In the genomic region with DNA sequence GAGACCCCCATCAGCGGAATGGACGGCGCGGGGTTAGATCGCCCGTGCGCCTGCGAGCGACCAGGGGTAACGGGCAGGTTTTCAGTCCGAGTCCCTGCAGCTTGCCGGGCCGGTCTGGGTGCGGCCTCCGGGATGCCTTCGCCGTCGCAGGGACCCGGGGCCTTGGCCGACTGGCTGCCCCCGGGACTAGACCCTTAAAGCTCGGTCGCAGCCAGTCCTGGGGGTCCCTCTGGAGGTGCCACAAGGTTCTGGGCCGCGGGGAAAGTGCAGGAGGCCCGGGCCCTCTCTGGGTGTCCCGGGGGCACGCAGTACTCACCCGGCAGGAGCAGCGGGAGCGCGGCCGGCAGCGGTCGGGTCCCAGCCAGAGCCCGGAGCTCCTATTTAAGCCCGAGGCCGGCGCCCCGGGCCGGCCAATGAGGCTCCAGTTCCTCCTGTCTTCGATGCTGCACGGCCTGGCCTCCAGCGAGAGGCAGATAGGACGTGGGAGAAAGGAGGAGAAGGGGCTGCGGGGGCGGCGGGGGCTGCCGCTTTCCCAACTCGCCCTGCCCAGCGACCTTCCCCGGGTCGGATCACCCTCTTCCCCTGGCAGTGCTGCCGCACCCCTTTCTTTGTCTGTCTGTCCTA, we compare ENCODE assay signal across 8 cellular contexts. TPM values are rescaled to one million over a fixed set of nuclear protein-coding genes. Genes with fewer than 3 reads are reported as not detected.
DNase-seq lines count a peak whose midpoint lies in the region; ATAC-seq, FAIRE-seq and TF ChIP-seq lines count a peak whose summit lies in the region.

A gene (minus strand): TSS at position 356 of the 624 bp plus-strand sequence.

- WGBS in H1 (ENCODE audit: extremely low coverage in 1 of 2, insufficient coverage in 1 of 2, insufficient read length in 1 of 2, insufficient replicate concordance in 2 of 2, low coverage in 1 of 2, low lambda C conversion rate in 2 of 2, missing lambda C conversion rate in 1 of 2), 2 experiments = 8% methylated on average over 39 of the region's 54 CpGs; no CpG with 5 or more reads in 1 of the 2 experiments
- 2 to 12% methylated on average over 21 to 28 of the region's 54 CpGs for WGBS in upper lobe of left lung, 2 donors

- no peak within 1 kb of the TSS for H2BK12ac ChIP-seq in H1 (ENCODE audit: low read depth, low read length)

- TF ChIP-seq RAD21 in H1 (IDR thresholded peaks at IDR 0.05 in 1 of 2, conservative IDR thresholded peaks at IDR 0.05 in 1 of 2; ENCODE audit: low read depth in 2 of 2, low read length in 2 of 2) = no peak

- H3K18ac ChIP-seq in H1 (ENCODE audit: extremely low read depth, low read length) = peak within 1 kb of the TSS; percentile 62

- H3K23ac ChIP-seq in H1 (ENCODE audit: insufficient read length) = no peak within 1 kb of the TSS

- H3K23me2 ChIP-seq in H1 (ENCODE audit: low read depth, low read length) = peaks cover 10% of the 10 kb centered on the region; the same call in 1 of the 2 replicates

- no peak for TF ChIP-seq POLR2A in H1 (IDR thresholded peaks at IDR 0.05; ENCODE audit: control extremely low read depth in 1 of 2, low read depth in 2 of 2, low read length in 2 of 2)
- TF ChIP-seq POLR2A in upper lobe of left lung (IDR thresholded peaks at IDR 0.05) = peak in 2 of 4 donors; percentile 12 to 17
- no peak for TF ChIP-seq POLR2A in erythroblast (IDR thresholded peaks at IDR 0.05; ENCODE audit: low read length)

- no peak within 1 kb of the TSS for H3K27ac ChIP-seq in H1 (ENCODE audit: low read depth, low read length)
- peak within 1 kb of the TSS; percentile 43 to 69 (median 61) for H3K27ac ChIP-seq in upper lobe of left lung

- no peaks in the 10 kb centered on the region for H3K79me1 ChIP-seq in H1 (ENCODE audit: low read depth, low read length)

- no peak within 1 kb of the TSS for H3K27ac Mint-ChIP-seq in mesothelial cell of epicardium

- TF ChIP-seq CTCF in H1 (IDR thresholded peaks at IDR 0.05; ENCODE audit: control extremely low read depth in 1 of 3, insufficient read depth in 1 of 3, low read depth in 1 of 3, low read length in 3 of 3) (no peak), mesothelial cell of epicardium (IDR thresholded peaks at IDR 0.05; ENCODE audit: unreplicated experiment) (no peak), upper lobe of left lung (IDR thresholded peaks at IDR 0.05) (no peak)

- H3K4me1 Mint-ChIP-seq in mesothelial cell of epicardium = peaks cover 9% of the 10 kb centered on the region

- H3K9me3 ChIP-seq in H1 (ENCODE audit: insufficient read depth in 2 of 2, low read depth in 1 of 2, low read length in 1 of 2) = peaks cover 0 to 7% of the 10 kb centered on the region in 2 experiments; a peak in 1 of 4 replicates
- no peaks in the 10 kb centered on the region for H3K9me3 ChIP-seq in upper lobe of left lung

- FAIRE-seq in H1 (lab: Jason Lieb, UNC) = no peak

- H3K27me3 ChIP-seq in H1 (replicated peaks in 1 of 4; ENCODE audit: control insufficient read depth in 3 of 4, extremely low read depth in 1 of 4, insufficient read depth in 3 of 4, low read length in 3 of 4) (peaks cover 47 to 64% (median 63%) of the 10 kb centered on the region in 4 experiments), upper lobe of left lung (peaks cover 0 to 30% (median 17%) of the 10 kb centered on the region in 4 donors)

- peaks cover 7 to 24% of the 10 kb centered on the region in 2 experiments for H4K20me1 ChIP-seq in H1 (replicated peaks in 1 of 2; ENCODE audit: control insufficient read depth in 1 of 2, insufficient read depth in 2 of 2, low read length in 2 of 2)

- H3K36me3 Mint-ChIP-seq in mesothelial cell of epicardium = peaks cover 1% of the 10 kb centered on the region

- CTCF ChIA-PET in H1 (lab: Charles Lee; ENCODE audit: partially characterized antibody) = interaction anchor here (1.1 to 2.0 kb wide), 5 partner anchors 11 to 180 kb away, joined by 3 to 6 read pairs (median 4); no protein-coding TSS in a partner anchor

- no peak within 1 kb of the TSS for H2BK5ac ChIP-seq in H1 (ENCODE audit: low read depth, low read length)

- H3K14ac ChIP-seq in H1 (ENCODE audit: insufficient read length) = no peak within 1 kb of the TSS

- H4K5ac ChIP-seq in H1 (ENCODE audit: insufficient read length, low read depth, low read length) = no peak within 1 kb of the TSS

- peak within 1 kb of the TSS; percentile 29; the same call in 1 of the 2 replicates for H2AFZ ChIP-seq in H1 (ENCODE audit: low read length)

- H2BK15ac ChIP-seq in H1 (ENCODE audit: low read length) = no peak within 1 kb of the TSS

- peaks cover 0 to 16% (median 6%) of the 10 kb centered on the region in 4 experiments; a peak in 5 of 7 replicates for H3K4me1 ChIP-seq in H1 (replicated peaks in 1 of 4; ENCODE audit: control insufficient read depth in 3 of 4, insufficient read depth in 4 of 4, low read length in 3 of 4)
- peaks cover 33 to 44% (median 38%) of the 10 kb centered on the region in 4 donors for H3K4me1 ChIP-seq in upper lobe of left lung

- no peak within 1 kb of the TSS for H3K56ac ChIP-seq in H1 (replicated peaks; ENCODE audit: insufficient read length, low read depth, low read length)

- DNase-seq in activated gamma-delta T cell (lab: John Stamatoyannopoulos, UW) (peak; percentile 18), activated gamma-delta T cell treated with Interleukin-2 at 50 U/mL for 16 hours (no peak), H1 (ENCODE audit: low read depth in 1 of 2, low spot score in 2 of 2) (peak in 1 of 2 experiments; percentile 73), mesothelial cell of epicardium (ENCODE audit: low spot score in 2 of 2, unreplicated experiment in 2 of 2) (no peak), upper lobe of left lung (peak in 1 of 2 donors; percentile 91), erythroblast (lab: John Stamatoyannopoulos, UW) (no peak), NCI-H226 (no peak), NCI-H2029 treated with DMSO at 0.1 percent for 48 hours (lab: John Stamatoyannopoulos, UW) (no peak)

- no peak within 1 kb of the TSS for H3K4ac ChIP-seq in H1 (replicated peaks; ENCODE audit: insufficient read length, low read depth, low read length)

- H3K36me3 ChIP-seq in H1 (ENCODE audit: control insufficient read depth in 2 of 4, insufficient read depth in 4 of 4, low read length in 3 of 4) = peaks cover 0 to 6% (median 0%) of the 10 kb centered on the region in 4 experiments; a peak in 1 of 8 replicates
- H3K36me3 ChIP-seq in upper lobe of left lung = peaks cover 0 to 4% (median 0%) of the 10 kb centered on the region in 4 donors

- H3K9ac ChIP-seq in H1 (replicated peaks in 1 of 4; ENCODE audit: extremely low read depth in 1 of 4, low read depth in 3 of 4, low read length in 3 of 4) = no peak within 1 kb of the TSS; a peak in 1 of 7 replicates

- POLR2A ChIA-PET in H1 (lab: Charles Lee; ENCODE audit: partially characterized antibody) = interaction anchor here (0.8 to 1.5 kb wide), 4 partner anchors 12 to 77 kb away, joined by 3 to 5 read pairs (median 4); a partner anchor contains a TSS

- peak within 1 kb of the TSS; percentile 68 to 84 for H3K4me2 ChIP-seq in H1 (ENCODE audit: insufficient read depth in 1 of 2, low read depth in 2 of 2, low read length in 2 of 2)

- no peaks in the 10 kb centered on the region; a peak in 1 of 4 replicates for H3K79me2 ChIP-seq in H1 (ENCODE audit: control insufficient read depth in 1 of 2, insufficient read depth in 2 of 2, low read length in 2 of 2)

- H3K4me3 Mint-ChIP-seq in mesothelial cell of epicardium = peak within 1 kb of the TSS; percentile 58

- peaks cover 80% of the 10 kb centered on the region for H3K27me3 Mint-ChIP-seq in mesothelial cell of epicardium (ENCODE audit: low read depth)

- H2BK20ac ChIP-seq in H1 (ENCODE audit: low read length) = no peak within 1 kb of the TSS

- H2AK5ac ChIP-seq in H1 (ENCODE audit: low read depth, low read length) = no peak within 1 kb of the TSS

- no peak for TF ChIP-seq EP300 in H1 (IDR thresholded peaks at IDR 0.05; ENCODE audit: borderline replicate concordance in 1 of 2, low read depth in 2 of 2, low read length in 2 of 2)
- no peak for TF ChIP-seq EP300 in upper lobe of left lung (IDR thresholded peaks at IDR 0.05)

- H3K9me3 Mint-ChIP-seq in mesothelial cell of epicardium = no peaks in the 10 kb centered on the region

- H4K8ac ChIP-seq in H1 (ENCODE audit: extremely low read depth, insufficient read depth, low read length) = peak within 1 kb of the TSS; percentile 80

- ATAC-seq in upper lobe of left lung (ENCODE audit: low FRiP score in 2 of 2) = peak in 1 of 2 donors; percentile 53

- peak within 1 kb of the TSS; percentile 30 to 58 (median 36) for H3K4me3 ChIP-seq in H1 (ENCODE audit: extremely low read depth in 1 of 4, insufficient read depth in 2 of 4, low read depth in 3 of 4, low read length in 4 of 4)
- H3K4me3 ChIP-seq in upper lobe of left lung = peak within 1 kb of the TSS in 3 of 4 donors; percentile 28 to 49 (median 43)

- H4K91ac ChIP-seq in H1 (replicated peaks; ENCODE audit: insufficient read length, low read length) = no peak within 1 kb of the TSS

- no peak within 1 kb of the TSS for H2BK120ac ChIP-seq in H1 (replicated peaks; ENCODE audit: low read depth, low read length)

TF ChIP-seq in H1, 55 proteins besides CTCF, POLR2A, EP300 and RAD21 (continues in another document):
- peak; percentile 1 for TF ChIP-seq RNF2 (IDR thresholded peaks at IDR 0.05; ENCODE audit: borderline replicate concordance, low read depth, low read length, missing control alignments, poor library complexity, severe bottlenecking)
- no peak for TF ChIP-seq CHD1 (IDR thresholded peaks at IDR 0.05; ENCODE audit: low read depth, low read length)
- peak; percentile 25 for TF ChIP-seq SUZ12 (IDR thresholded peaks at IDR 0.05; ENCODE audit: low read length)
- TF ChIP-seq CBX8 (IDR thresholded peaks at IDR 0.05; ENCODE audit: borderline replicate concordance, low read depth, low read length) = no peak
- peak; percentile 38 for TF ChIP-seq KDM4A (IDR thresholded peaks at IDR 0.05; ENCODE audit: low read depth, low read length, severe bottlenecking)
- TF ChIP-seq KDM1A (IDR thresholded peaks at IDR 0.05; ENCODE audit: borderline replicate concordance, low read length) = no peak
- no peak for TF ChIP-seq ASH2L (IDR thresholded peaks at IDR 0.05; ENCODE audit: low read length)
- TF ChIP-seq RXRA (IDR thresholded peaks at IDR 0.05; ENCODE audit: insufficient read depth, low read depth, low read length) = no peak
- TF ChIP-seq POLR2AphosphoS5 (IDR thresholded peaks at IDR 0.05; ENCODE audit: low read depth, low read length) = no peak
- no peak for TF ChIP-seq SIRT6 (IDR thresholded peaks at IDR 0.05; ENCODE audit: low read length)

RNA-seq across cellular contexts. Expression of the gene that starts here (rescaled TPM):
- 2.8 and 3.2 TPM in 2 replicates for total RNA-seq in H1 (2021; fragmentation: NEBNext Ultra II Directional; extraction: Animal tissue kit (Norgen Biotek cat#: 25700))
- polyA plus RNA-seq in H1 (2011; rRNA removed) = 2.8 and 5.2 TPM in 2 replicates
- polyA plus RNA-seq in H1 (2011; cell fraction: cytosol; rRNA removed) = 3.7 TPM
- polyA plus RNA-seq in H1 (2011; cell fraction: nucleus; rRNA removed) = 16.5 TPM
- polyA plus RNA-seq in H1 (2012, experiment 1 of 2) = 1.8 to 3.9 TPM (median 3.1 TPM) in 4 replicates
- 2.1 TPM for polyA plus RNA-seq in H1 (2012, experiment 2 of 2)
- polyA plus RNA-seq in H1 (2013, experiment 1 of 2) = 4.0 TPM
- 3.3 TPM for polyA plus RNA-seq in H1 (2013, experiment 2 of 2)
- polyA minus RNA-seq in H1 (2011; rRNA and poly(A)+ RNA removed) = 0.15 and 0.79 TPM in 2 replicates
- 4.3 TPM for polyA minus RNA-seq in H1 (2011; cell fraction: cytosol; rRNA and poly(A)+ RNA removed)
- polyA minus RNA-seq in H1 (2011; cell fraction: nucleus; rRNA and poly(A)+ RNA removed) = 5.1 TPM
- total RNA-seq in mesothelial cell of epicardium (44.0 to 58.7 TPM (median 56.4 TPM) in 3 replicates), upper lobe of left lung (10 to 100 TPM; 23.2 to 81.3 (median 50.8) TPM)
